In genomic region chr4:96524311-96524875, GRCh38 we compare ENCODE assay signal across 19 cellular contexts.
DNase-seq lines count a peak whose midpoint lies in the region; ATAC-seq and TF ChIP-seq lines count a peak whose summit lies in the region.
"Had no signal": no experiment of that assay in that cellular context is flagged by ENCODE, and none has a peak within 500 bp of the region (broad histone marks: within the 10 kb centered on the region; RNA-seq: fewer than 3 reads in every experiment).

No MANE protein-coding gene starts in this region.

- H3K27ac Mint-ChIP-seq in Caco-2 (ENCODE audit: unreplicated experiment) = peak overlapping the region; percentile 39
- H3K27ac Mint-ChIP-seq: B cell; CD4-positive, CD25-positive, alpha-beta regulatory T cell; CD8-positive, alpha-beta memory T cell; HFFc6; IgD-negative memory B cell had no signal

- no peak overlapping the region for H2AFZ ChIP-seq in PC-3 (ENCODE audit: low read length)

- no peak overlapping the region for H3K23ac ChIP-seq in mesendoderm (ENCODE audit: low read length)

- POLR2A ChIA-PET in Caco-2 (lab: Charles Lee) (no interaction called here), PC-3 (lab: Charles Lee; ENCODE audit: unreplicated experiment) (no interaction called here)

- H2AK5ac ChIP-seq in mesendoderm (ENCODE audit: low read length) = no peak overlapping the region

- no peak overlapping the region for H3K9ac ChIP-seq in PC-3 (ENCODE audit: low read length)
- no peak overlapping the region for H3K9ac ChIP-seq in mesendoderm (ENCODE audit: low read length)
- H3K9ac ChIP-seq: BLaER1 treated with 17β-estradiol and CSF1 and Interleukin-3, amounts not matched to agents 10 nM and 100 nM had no signal

- no peak overlapping the region for H4K5ac ChIP-seq in mesendoderm (ENCODE audit: low read length)

- BruUV-seq in Caco-2 (replicated peaks; lab: Mats Ljungman, UMichigan) (no TSS peak), PC-3 (replicated peaks; lab: Mats Ljungman, UMichigan) (no TSS peak)

- no peak overlapping the region for H3K18ac ChIP-seq in mesendoderm (ENCODE audit: low read length)

- H3F3A ChIP-seq in PC-3 (ENCODE audit: low read length, unreplicated experiment) = no peaks in the 10 kb centered on the region

- H3K4me1 Mint-ChIP-seq in Caco-2 (ENCODE audit: low read depth, unreplicated experiment) = peaks cover 19% of the 10 kb centered on the region
- H3K4me1 Mint-ChIP-seq: B cell; CD4-positive, CD25-positive, alpha-beta regulatory T cell; CD8-positive, alpha-beta memory T cell; IgD-negative memory B cell had no signal

- H3K9me3 Mint-ChIP-seq in Caco-2 (ENCODE audit: unreplicated experiment) = no peaks in the 10 kb centered on the region

- no peaks in the 10 kb centered on the region for H3K79me1 ChIP-seq in mesendoderm (ENCODE audit: low read length)

- no peak for ATAC-seq in PC-3
- no peak for ATAC-seq in HG03378 (IDR thresholded peaks at IDR 0.05; ENCODE audit: unreplicated experiment)
- ATAC-seq: HCT116, HepG2 had no signal

- H3K4me3 ChIP-seq in Caco-2 (ENCODE audit: low read depth, low read length) (no peak overlapping the region), PC-3 (ENCODE audit: low read length) (no peak overlapping the region), mesendoderm (ENCODE audit: low read length) (no peak overlapping the region)
- H3K4me3 ChIP-seq: BLaER1 treated with 17β-estradiol and CSF1 and Interleukin-3, amounts not matched to agents 10 nM and 100 nM had no signal

- DNase-seq in Caco-2 (peak; percentile 76 to 83), PC-3 (peak; percentile 4), mesendoderm (peak; percentile 62), NK-92 (lab: John Stamatoyannopoulos, UW; ENCODE audit: unreplicated experiment) (no peak), NCI-H345 treated with DMSO at 0.1 percent for 48 hours (lab: John Stamatoyannopoulos, UW; ENCODE audit: unreplicated experiment) (no peak)
- DNase-seq: CD4-positive, CD25-positive, alpha-beta regulatory T cell; CD8-positive, alpha-beta memory T cell; DMS153; DMS79; GF-D8; GOT3; H7; HFFc6 had no signal

- H3K9me2 ChIP-seq in PC-3 (replicated peaks; ENCODE audit: low read length) = no peaks in the 10 kb centered on the region

- no peaks in the 10 kb centered on the region for H4K20me1 ChIP-seq in PC-3 (ENCODE audit: low read length)
- H4K20me1 ChIP-seq: BLaER1 treated with 17β-estradiol and CSF1 and Interleukin-3, amounts not matched to agents 10 nM and 100 nM had no signal

- no peak overlapping the region for H4K8ac ChIP-seq in mesendoderm (ENCODE audit: low read depth, low read length)

- H3K4me1 ChIP-seq in Caco-2 (peaks cover 25% of the 10 kb centered on the region), PC-3 (ENCODE audit: insufficient read depth, low read length) (no peaks in the 10 kb centered on the region), mesendoderm (ENCODE audit: control insufficient read depth, low read depth, low read length) (no peaks in the 10 kb centered on the region)

- no peak overlapping the region for H3K27ac ChIP-seq in PC-3 (ENCODE audit: low read length)
- no peak overlapping the region for H3K27ac ChIP-seq in mesendoderm (ENCODE audit: low read depth, low read length)
- H3K27ac ChIP-seq: BLaER1 treated with 17β-estradiol and CSF1 and Interleukin-3, amounts not matched to agents 10 nM and 100 nM had no signal

- TF ChIP-seq CTCF in Caco-2 (IDR thresholded peaks at IDR 0.05; ENCODE audit: insufficient read depth in 1 of 2, low read depth in 1 of 2, low read length in 1 of 2, severe bottlenecking in 1 of 2, unreplicated experiment in 1 of 2) (no peak), PC-3 (conservative IDR thresholded peaks at IDR 0.05; ENCODE audit: low read depth, low read length) (no peak)

- no peak overlapping the region for H2BK5ac ChIP-seq in mesendoderm (ENCODE audit: low read length)

- H3K27me3 Mint-ChIP-seq in Caco-2 (ENCODE audit: insufficient read depth, unreplicated experiment) = no peaks in the 10 kb centered on the region
- H3K27me3 Mint-ChIP-seq: B cell; CD4-positive, CD25-positive, alpha-beta regulatory T cell; CD8-positive, alpha-beta memory T cell; IgD-negative memory B cell had no signal

- CTCF ChIA-PET in Caco-2 (lab: Charles Lee) = no interaction called here
- CTCF ChIA-PET in PC-3 (lab: Charles Lee) = no interaction called here

- peak overlapping the region; percentile 7 for H3K56ac ChIP-seq in mesendoderm (ENCODE audit: low read length)

- no peaks in the 10 kb centered on the region for H3K36me3 ChIP-seq in Caco-2 (ENCODE audit: control insufficient read depth, insufficient read depth, low read length)
- H3K36me3 ChIP-seq in PC-3 (ENCODE audit: low read depth, low read length) = no peaks in the 10 kb centered on the region
- H3K36me3 ChIP-seq in mesendoderm (ENCODE audit: control insufficient read depth, insufficient read depth, low read length) = no peaks in the 10 kb centered on the region
- H3K36me3 ChIP-seq: BLaER1 treated with 17β-estradiol and CSF1 and Interleukin-3, amounts not matched to agents 10 nM and 100 nM had no signal

- no CpG with 5 or more reads among the region's 12 CpGs for WGBS in mesendoderm (ENCODE audit: extremely low coverage, insufficient coverage, low lambda C conversion rate)

- H3K36me3 Mint-ChIP-seq in Caco-2 (ENCODE audit: insufficient read depth, unreplicated experiment) = no peaks in the 10 kb centered on the region
- H3K36me3 Mint-ChIP-seq: CD4-positive, CD25-positive, alpha-beta regulatory T cell; CD8-positive, alpha-beta memory T cell; IgD-negative memory B cell had no signal

- no peak overlapping the region for H2BK120ac ChIP-seq in mesendoderm (ENCODE audit: low read depth, low read length)

- H3K9me3 ChIP-seq in Caco-2 (no peaks in the 10 kb centered on the region), PC-3 (ENCODE audit: low read length) (no peaks in the 10 kb centered on the region)

- H3K27me3 ChIP-seq in Caco-2 (replicated peaks; ENCODE audit: control insufficient read depth, insufficient read depth, low read length) = no peaks in the 10 kb centered on the region
- no peaks in the 10 kb centered on the region for H3K27me3 ChIP-seq in PC-3 (ENCODE audit: low read length)
- H3K27me3 ChIP-seq in mesendoderm (ENCODE audit: insufficient read depth, low read length, poor library complexity) = no peaks in the 10 kb centered on the region
- H3K27me3 ChIP-seq: BLaER1 treated with 17β-estradiol and CSF1 and Interleukin-3, amounts not matched to agents 10 nM and 100 nM had no signal

- H3K4ac ChIP-seq in mesendoderm (ENCODE audit: low read depth, low read length) = no peak overlapping the region

- H3K4me2 ChIP-seq in PC-3 (ENCODE audit: low read length) = no peak overlapping the region
- H3K4me2 ChIP-seq in mesendoderm (ENCODE audit: low read length) = no peak overlapping the region
- H3K4me2 ChIP-seq: BLaER1 treated with 17β-estradiol and CSF1 and Interleukin-3, amounts not matched to agents 10 nM and 100 nM had no signal

- H2BK15ac ChIP-seq in mesendoderm (replicated peaks; ENCODE audit: low read depth) = no peak overlapping the region

- peak overlapping the region; percentile 30 for H3K4me3 Mint-ChIP-seq in Caco-2 (ENCODE audit: unreplicated experiment)
- H3K4me3 Mint-ChIP-seq: B cell; CD4-positive, CD25-positive, alpha-beta regulatory T cell; CD8-positive, alpha-beta memory T cell; HFFc6; IgD-negative memory B cell had no signal

- intact Hi-C loops in Caco-2 (cut with micrococcal nuclease; ENCODE audit: unreplicated experiment) (no loop called here), PC-3 (cut with micrococcal nuclease) (no loop called here)

- H3K79me2 ChIP-seq in PC-3 (ENCODE audit: low read length) = no peaks in the 10 kb centered on the region
- H3K79me2 ChIP-seq in mesendoderm (ENCODE audit: control insufficient read depth, insufficient read depth, low read length) = no peaks in the 10 kb centered on the region

Comparison
In these comparisons a context has a peak if more than half of its experiments do, and no peak if none do; other contexts are left out.
1. DNase-seq: peak in Caco-2 (2 of 2), PC-3 (single experiment) and mesendoderm (single experiment); none in NK-92 (single experiment) and NCI-H345 treated with DMSO at 0.1 percent for 48 hours (single experiment).